Comparison of ENCODE assay signal across 30 cellular contexts in the genomic region with DNA sequence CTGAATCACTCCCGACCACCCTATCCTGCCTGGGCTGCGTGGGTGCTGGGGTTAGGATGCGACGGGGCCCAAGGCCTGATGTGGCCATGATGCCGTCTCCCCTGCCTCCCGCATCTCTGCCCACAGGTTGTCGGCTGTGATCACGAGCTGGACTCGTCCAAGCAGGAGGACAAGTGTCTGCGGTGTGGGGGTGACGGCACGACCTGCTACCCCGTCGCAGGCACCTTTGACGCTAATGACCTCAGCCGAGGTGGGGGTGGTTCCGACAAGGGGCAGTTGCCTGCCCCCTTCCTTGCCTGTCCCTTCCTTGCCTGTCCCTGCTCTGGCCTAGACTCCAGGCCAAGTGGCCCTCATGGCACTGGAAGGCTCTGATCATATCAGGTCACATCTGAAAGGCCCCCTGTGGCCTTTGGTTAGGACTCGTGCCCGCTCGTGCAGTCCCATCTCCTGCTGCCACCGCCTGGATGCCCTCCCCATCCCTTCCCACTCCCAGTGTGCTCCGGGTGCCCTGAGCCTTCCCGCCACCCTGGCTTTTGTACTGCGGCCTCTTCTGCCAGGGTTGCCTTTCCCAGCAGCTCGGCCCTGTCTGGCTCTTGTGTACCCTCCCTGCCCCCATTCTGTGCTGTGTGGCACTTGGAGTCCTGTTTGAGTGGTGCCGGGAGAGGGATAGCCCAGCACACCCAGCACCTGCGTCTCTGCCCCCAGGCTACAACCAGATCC. TPM values are rescaled to one million over a fixed set of nuclear protein-coding genes. Genes with fewer than 3 reads are reported as not detected.
A peak's percentile ranks its signal among the peaks of the same experiment; 100 is the strongest.
DNase-seq lines count a peak whose midpoint lies in the region; ATAC-seq and TF ChIP-seq lines count a peak whose summit lies in the region.
"Had no signal": no experiment of that assay in that cellular context is flagged by ENCODE, and none has a peak within 500 bp of the region (broad histone marks: within the 10 kb centered on the region; RNA-seq: fewer than 3 reads in every experiment).

No MANE protein-coding gene starts in this region.

- no peaks in the 10 kb centered on the region for H3K27me3 ChIP-seq in neuronal stem cell (ENCODE audit: control insufficient read depth in 3 of 3, insufficient read depth in 3 of 3, low read depth in 1 of 3, low read length in 3 of 3)
- H3K27me3 ChIP-seq: breast epithelium, Peyer's patch, right atrium auricular region, testis had no signal

- H4K91ac ChIP-seq in neuronal stem cell (ENCODE audit: low read depth, low read length, poor library complexity): no peak overlapping the region

- H3K9me3 Mint-ChIP-seq in activated CD4-positive, alpha-beta memory T cell treated with anti-CD3 and anti-CD28 coated beads, Interleukin-2, amount 10 ng/mL, durations not matched to agents 7 days and 5 days: peaks cover 4% of the 10 kb centered on the region
- H3K9me3 Mint-ChIP-seq: neural crest cell; stimulated activated naive CD8-positive, alpha-beta T cell treated with anti-CD3 and anti-CD28 coated beads, Interleukin-15, Interleukin-2, amounts not matched to agents 100 ng/mL and 50 ng/mL, for 24 hours had no signal

- H2BK15ac ChIP-seq in neuronal stem cell (ENCODE audit: low read length): no peak overlapping the region

- no peak overlapping the region for H4K8ac ChIP-seq in neuronal stem cell (ENCODE audit: low read depth, low read length)

- H3K14ac ChIP-seq in neuronal stem cell (ENCODE audit: low read length): no peak overlapping the region

- H3K4me1 ChIP-seq in HEK293 (ENCODE audit: control insufficient read depth, insufficient read depth, low read length): no peaks in the 10 kb centered on the region
- H3K4me1 ChIP-seq in neuronal stem cell (ENCODE audit: control insufficient read depth in 2 of 2, insufficient read depth in 1 of 2, low read depth in 1 of 2, low read length in 2 of 2): peaks cover 0 to 6% of the 10 kb centered on the region in 2 donors
- H3K4me1 ChIP-seq: breast epithelium, parathyroid adenoma, testis had no signal

- H3K4me1 Mint-ChIP-seq in activated CD4-positive, alpha-beta memory T cell treated with anti-CD3 and anti-CD28 coated beads, Interleukin-2, amount 10 ng/mL, durations not matched to agents 7 days and 5 days: peaks cover 34% of the 10 kb centered on the region

- DNase-seq in NCI-H1105 (lab: John Stamatoyannopoulos, UW) (peak; percentile 12), NCI-H1105 treated with DMSO at 0.1 percent for 48 hours (lab: John Stamatoyannopoulos, UW) (no peak), NCI-H526 (lab: John Stamatoyannopoulos, UW) (peak; percentile 91 to 94), neuronal stem cell (ENCODE audit: low spot score) (no peak), cerebellum (ENCODE audit: low spot score) (no peak)
- no peak for DNase-seq in activated CD4-positive, alpha-beta memory T cell treated with anti-CD3 and anti-CD28 coated beads, Interleukin-2, amount 10 ng/mL, durations not matched to agents 7 days and 5 days
- DNase-seq: activated CD4-positive, alpha-beta T cell treated with anti-CD3 and anti-CD28 coated beads for 36 hours; activated effector memory CD4-positive, alpha-beta T cell treated with Interleukin-2 at 50 U/mL for 16 hours; amygdala; CD4-positive, CD25-positive, alpha-beta regulatory T cell; EL; GOT3; KBM-7; left colon; mesenchymal stem cell; NCI-H2171 treated with DMSO at 0.1 percent for 48 hours; NCI-H748 treated with DMSO at 0.1 percent for 48 hours; stimulated activated CD4-positive, alpha-beta T cell treated with anti-CD3 and anti-CD28 coated beads, Interleukin-1b, Interleukin-23, amount 100 ng/mL, for 48 hours; testis had no signal

- H3K27me3 Mint-ChIP-seq in activated CD4-positive, alpha-beta memory T cell treated with anti-CD3 and anti-CD28 coated beads, Interleukin-2, amount 10 ng/mL, durations not matched to agents 7 days and 5 days: peaks cover 12% of the 10 kb centered on the region

- peak overlapping the region; percentile 92 for H3K23ac ChIP-seq in neuronal stem cell (ENCODE audit: low read depth, low read length, poor library complexity)

- peak overlapping the region; percentile 75 for H2AK5ac ChIP-seq in neuronal stem cell (ENCODE audit: low read depth, low read length)

- H2BK120ac ChIP-seq in neuronal stem cell (ENCODE audit: low read depth, low read length): no peak overlapping the region

- peaks cover 12% of the 10 kb centered on the region for H3K79me1 ChIP-seq in neuronal stem cell (ENCODE audit: low read depth, low read length)

- CTCF ChIA-PET in HEK293 (lab: Yijun Ruan, JAX): no interaction called here
- CTCF ChIA-PET in activated CD4-positive, alpha-beta memory T cell treated with anti-CD3 and anti-CD28 coated beads, Interleukin-2, amount 10 ng/mL, durations not matched to agents 7 days and 5 days (lab: Charles Lee): no interaction called here

- H3K4ac ChIP-seq in neuronal stem cell (ENCODE audit: low read length): no peak overlapping the region

- H3K9me3 ChIP-seq in HEK293 (ENCODE audit: control insufficient read depth, insufficient read depth, low read depth, low read length) (no peaks in the 10 kb centered on the region), neuronal stem cell (replicated peaks in 1 of 2; ENCODE audit: control insufficient read depth in 2 of 2, insufficient read depth in 1 of 2, low read depth in 1 of 2, low read length in 2 of 2) (peaks cover 0 to 2% of the 10 kb centered on the region in 2 donors)
- H3K9me3 ChIP-seq: breast epithelium, right atrium auricular region, testis had no signal

- peak overlapping the region; percentile 44 for H3K9ac ChIP-seq in neuronal stem cell (ENCODE audit: low read depth, low read length, poor library complexity)
- H3K9ac ChIP-seq: parathyroid adenoma had no signal

- no peak overlapping the region for H3K27ac ChIP-seq in HEK293 (ENCODE audit: extremely low read depth, low read depth, low read length)
- H3K27ac ChIP-seq in neuronal stem cell (replicated peaks; ENCODE audit: low read length): no peak overlapping the region
- H3K27ac ChIP-seq: breast epithelium, parathyroid adenoma, Peyer's patch, right atrium auricular region, testis, VCaP had no signal

- ATAC-seq in HG02973 (IDR thresholded peaks at IDR 0.05; ENCODE audit: unreplicated experiment): no peak
- ATAC-seq: activated CD4-positive, alpha-beta T cell treated with anti-CD3 and anti-CD28 coated beads for 36 hours; activated naive CD4-positive, alpha-beta T cell treated with anti-CD3 and anti-CD28 coated beads, Interleukin-2, amount 50 U/mL, for 72 hours; left colon had no signal

- TF ChIP-seq CTCF in HEK293 (tag by site-specific recombination; IDR thresholded peaks at IDR 0.05): no peak

- POLR2A ChIA-PET in HEK293 (lab: Yijun Ruan, JAX): no interaction called here
- POLR2A ChIA-PET in activated CD4-positive, alpha-beta memory T cell treated with anti-CD3 and anti-CD28 coated beads, Interleukin-2, amount 10 ng/mL, durations not matched to agents 7 days and 5 days (lab: Charles Lee): no interaction called here

- no CpG with 5 or more reads among the region's 27 CpGs for WGBS in neuronal stem cell (ENCODE audit: extremely low coverage in 2 of 2, insufficient read length in 2 of 2, insufficient replicate concordance in 1 of 2), 2 donors

- no peak overlapping the region for H2BK5ac ChIP-seq in neuronal stem cell (ENCODE audit: low read length)

- no peak overlapping the region for H3K4me3 ChIP-seq in HEK293 (ENCODE audit: low read depth, low read length)
- H3K4me3 ChIP-seq in neuronal stem cell (ENCODE audit: low read length in 2 of 2): no peak overlapping the region
- H3K4me3 ChIP-seq: breast epithelium, Peyer's patch, right atrium auricular region, smooth muscle cell, testis had no signal

- H3K27ac Mint-ChIP-seq in activated CD4-positive, alpha-beta memory T cell treated with anti-CD3 and anti-CD28 coated beads, Interleukin-2, amount 10 ng/mL, durations not matched to agents 7 days and 5 days: no peak overlapping the region
- H3K27ac Mint-ChIP-seq: activated CD4-positive, alpha-beta T cell treated with anti-CD3 and anti-CD28 coated beads for 36 hours; activated naive CD4-positive, alpha-beta T cell treated with anti-CD3 and anti-CD28 coated beads, Interleukin-2, amount 50 U/mL, for 72 hours; CD4-positive, CD25-positive, alpha-beta regulatory T cell; stimulated activated naive CD8-positive, alpha-beta T cell treated with anti-CD3 and anti-CD28 coated beads, Interleukin-15, Interleukin-2, amounts not matched to agents 100 ng/mL and 50 ng/mL, for 24 hours had no signal

- H3K36me3 Mint-ChIP-seq in activated CD4-positive, alpha-beta memory T cell treated with anti-CD3 and anti-CD28 coated beads, Interleukin-2, amount 10 ng/mL, durations not matched to agents 7 days and 5 days (ENCODE audit: low read depth): peaks cover 3% of the 10 kb centered on the region

- no peak overlapping the region for H2BK12ac ChIP-seq in neuronal stem cell (ENCODE audit: low read length)

- H2AFZ ChIP-seq in neuronal stem cell (ENCODE audit: low read length): no peak overlapping the region
- H2AFZ ChIP-seq: parathyroid adenoma had no signal

- H3K4me3 Mint-ChIP-seq in activated CD4-positive, alpha-beta memory T cell treated with anti-CD3 and anti-CD28 coated beads, Interleukin-2, amount 10 ng/mL, durations not matched to agents 7 days and 5 days: no peak overlapping the region
- H3K4me3 Mint-ChIP-seq: activated CD4-positive, alpha-beta T cell treated with anti-CD3 and anti-CD28 coated beads for 36 hours; CD4-positive, CD25-positive, alpha-beta regulatory T cell; neural crest cell; stimulated activated naive CD8-positive, alpha-beta T cell treated with anti-CD3 and anti-CD28 coated beads, Interleukin-15, Interleukin-2, amounts not matched to agents 100 ng/mL and 50 ng/mL, for 24 hours had no signal

- no peak overlapping the region for H3K4me2 ChIP-seq in neuronal stem cell (ENCODE audit: insufficient read depth, low read length, poor library complexity, severe bottlenecking)
- H3K4me2 ChIP-seq: smooth muscle cell had no signal

- peak overlapping the region; percentile 27 for H3K18ac ChIP-seq in neuronal stem cell (ENCODE audit: low read length)

- H3K36me3 ChIP-seq in HEK293 (ENCODE audit: control insufficient read depth in 2 of 2, insufficient read depth in 1 of 2, low read length in 2 of 2) (no peaks in the 10 kb centered on the region; a peak in 1 of 3 replicates), neuronal stem cell (replicated peaks in 1 of 2; ENCODE audit: control insufficient read depth in 2 of 2, insufficient read depth in 2 of 2, low read length in 2 of 2) (peaks cover 0 to 19% of the 10 kb centered on the region in 2 donors)
- H3K36me3 ChIP-seq: breast epithelium, Peyer's patch, right atrium auricular region had no signal

TF ChIP-seq in HEK293, 187 proteins besides CTCF, POLR2A, EP300 and RAD21:
- TF ChIP-seq ZFHX2 (tag by site-specific recombination; conservative IDR thresholded peaks at IDR 0.05) (0 out of 2 replicates have a peak, but pooled peaks have one; percentile 22), ZBTB8A (tag by site-specific recombination; IDR thresholded peaks at IDR 0.05) (no peak), EGR2 (tag by site-specific recombination; IDR thresholded peaks at IDR 0.05; ENCODE audit: low read depth) (0 out of 2 replicates have a peak, but pooled peaks have one; percentile 13)

RNA-seq across cellular contexts. Expression of a gene that starts 13.6 kb away (rescaled TPM):
- polyA plus RNA-seq in neuronal stem cell (2013, experiment 1 of 2): 15.1 TPM
- 15.7 TPM for polyA plus RNA-seq in neuronal stem cell (2013, experiment 2 of 2)
- 5.7 TPM for total RNA-seq in cerebellum
- 1 to 10 TPM; 1.4 to 1.6 TPM for total RNA-seq in activated CD4-positive, alpha-beta memory T cell treated with anti-CD3 and anti-CD28 coated beads, Interleukin-2, amount 10 ng/mL, durations not matched to agents 7 days and 5 days
- total RNA-seq: CD4-positive, CD25-positive, alpha-beta regulatory T cell had no signal

Comparison
In these comparisons a context has a peak if more than half of its experiments do, and no peak if none do; other contexts are left out.
1. DNase-seq: peak in NCI-H1105 (single experiment) and NCI-H526 (2 of 2); none in NCI-H1105 treated with DMSO at 0.1 percent for 48 hours (single experiment), neuronal stem cell (single experiment), cerebellum (single experiment) and activated CD4-positive, alpha-beta memory T cell treated with anti-CD3 and anti-CD28 coated beads, Interleukin-2, amount 10 ng/mL, durations not matched to agents 7 days and 5 days (single experiment).